In genomic region chr7:114923403-114923713, GRCh38 we compare ENCODE assay signal across 8 cellular contexts. TPM values are rescaled to one million over a fixed set of nuclear protein-coding genes. Genes with fewer than 3 reads are reported as not detected.
A peak's percentile ranks its signal among the peaks of the same experiment; 100 is the strongest.
DNase-seq lines count a peak whose midpoint lies in the region; ATAC-seq and TF ChIP-seq lines count a peak whose summit lies in the region.

No MANE protein-coding gene starts in this region.

- H3K9me3 ChIP-seq in thoracic aorta = no peaks in the 10 kb centered on the region

- peak overlapping the region; percentile 92 for H3K4me3 ChIP-seq in thoracic aorta

- no peak for ATAC-seq in activated CD8-positive, alpha-beta memory T cell treated with anti-CD3 and anti-CD28 coated beads, Interleukin-2, amount 10 ng/mL, durations not matched to agents 7 days and 5 days
- ATAC-seq in activated naive CD8-positive, alpha-beta T cell treated with anti-CD3 and anti-CD28 coated beads, Interleukin-2, amount 10 ng/mL, durations not matched to agents 7 days and 5 days (ENCODE audit: low read depth) = no peak
- ATAC-seq in thoracic aorta (ENCODE audit: insufficient number of reproducible peaks, low FRiP score, low read depth) (no peak), HG03565 (IDR thresholded peaks at IDR 0.05; ENCODE audit: unreplicated experiment) (no peak)

- H3K4me1 ChIP-seq in thoracic aorta (ENCODE audit: control insufficient read depth in 1 of 2, low read depth in 2 of 2) = peaks cover 24 to 27% of the 10 kb centered on the region in 2 donors

- peaks cover 45% of the 10 kb centered on the region for H3K4me1 Mint-ChIP-seq in activated CD8-positive, alpha-beta memory T cell treated with anti-CD3 and anti-CD28 coated beads, Interleukin-2, amount 10 ng/mL, durations not matched to agents 7 days and 5 days
- peaks cover 28% of the 10 kb centered on the region for H3K4me1 Mint-ChIP-seq in activated naive CD8-positive, alpha-beta T cell treated with anti-CD3 and anti-CD28 coated beads, Interleukin-2, amount 10 ng/mL, durations not matched to agents 7 days and 5 days

- no peak for DNase-seq in activated CD8-positive, alpha-beta memory T cell treated with anti-CD3 and anti-CD28 coated beads, Interleukin-2, amount 10 ng/mL, durations not matched to agents 7 days and 5 days
- no peak for DNase-seq in activated CD8-positive, alpha-beta memory T cell treated with anti-CD3 and anti-CD28 coated beads, Interleukin-2, amount 50 U/mL, for 4 hours
- no peak for DNase-seq in activated naive CD8-positive, alpha-beta T cell treated with anti-CD3 and anti-CD28 coated beads, Interleukin-2, amount 10 ng/mL, durations not matched to agents 7 days and 5 days
- DNase-seq in kidney glomerular epithelial cell (lab: John Stamatoyannopoulos, UW) = peak; percentile 30
- DNase-seq in thoracic aorta (ENCODE audit: low spot score) = no peak
- DNase-seq in stimulated activated CD4-positive, alpha-beta T cell treated with anti-CD3 and anti-CD28 coated beads, Interleukin-15, amount 100 ng/mL, for 24 hours = no peak
- DNase-seq in activated gamma-delta T cell (lab: John Stamatoyannopoulos, UW) = no peak

- CTCF ChIA-PET in activated CD8-positive, alpha-beta memory T cell treated with anti-CD3 and anti-CD28 coated beads, Interleukin-2, amount 10 ng/mL, durations not matched to agents 7 days and 5 days (lab: Charles Lee) = interaction anchor here (1.0 to 2.1 kb wide), 4 partner anchors 9 to 86 kb away, joined by 3 to 7 read pairs (median 4); no protein-coding TSS in a partner anchor

- H3K36me3 ChIP-seq in thoracic aorta = no peaks in the 10 kb centered on the region

- H3K27me3 Mint-ChIP-seq in activated CD8-positive, alpha-beta memory T cell treated with anti-CD3 and anti-CD28 coated beads, Interleukin-2, amount 10 ng/mL, durations not matched to agents 7 days and 5 days = no peaks in the 10 kb centered on the region
- no peaks in the 10 kb centered on the region for H3K27me3 Mint-ChIP-seq in activated naive CD8-positive, alpha-beta T cell treated with anti-CD3 and anti-CD28 coated beads, Interleukin-2, amount 10 ng/mL, durations not matched to agents 7 days and 5 days

- peaks cover 20% of the 10 kb centered on the region for H3K36me3 Mint-ChIP-seq in activated CD8-positive, alpha-beta memory T cell treated with anti-CD3 and anti-CD28 coated beads, Interleukin-2, amount 10 ng/mL, durations not matched to agents 7 days and 5 days
- H3K36me3 Mint-ChIP-seq in activated naive CD8-positive, alpha-beta T cell treated with anti-CD3 and anti-CD28 coated beads, Interleukin-2, amount 10 ng/mL, durations not matched to agents 7 days and 5 days = peaks cover 11% of the 10 kb centered on the region

- H3K27ac Mint-ChIP-seq in activated CD8-positive, alpha-beta memory T cell treated with anti-CD3 and anti-CD28 coated beads, Interleukin-2, amount 10 ng/mL, durations not matched to agents 7 days and 5 days = peak overlapping the region; percentile 96
- H3K27ac Mint-ChIP-seq in activated naive CD8-positive, alpha-beta T cell treated with anti-CD3 and anti-CD28 coated beads, Interleukin-2, amount 10 ng/mL, durations not matched to agents 7 days and 5 days = peak overlapping the region; percentile 96

- POLR2A ChIA-PET in activated naive CD8-positive, alpha-beta T cell treated with anti-CD3 and anti-CD28 coated beads, Interleukin-2, amount 10 ng/mL, durations not matched to agents 7 days and 5 days (lab: Charles Lee) = interaction anchor here (0.7 to 4.3 kb wide), 7 partner anchors 8 to 85 kb away, joined by 3 to 54 read pairs (median 4); no protein-coding TSS in a partner anchor

- TF ChIP-seq CTCF in thoracic aorta (IDR thresholded peaks at IDR 0.05) = no peak

- no peaks in the 10 kb centered on the region for H3K27me3 ChIP-seq in thoracic aorta (replicated peaks; ENCODE audit: insufficient read depth)

- H3K9me3 Mint-ChIP-seq in activated CD8-positive, alpha-beta memory T cell treated with anti-CD3 and anti-CD28 coated beads, Interleukin-2, amount 10 ng/mL, durations not matched to agents 7 days and 5 days (ENCODE audit: low read depth) = no peaks in the 10 kb centered on the region
- no peaks in the 10 kb centered on the region for H3K9me3 Mint-ChIP-seq in activated naive CD8-positive, alpha-beta T cell treated with anti-CD3 and anti-CD28 coated beads, Interleukin-2, amount 10 ng/mL, durations not matched to agents 7 days and 5 days

- peak overlapping the region; percentile 85 for H3K4me3 Mint-ChIP-seq in activated CD8-positive, alpha-beta memory T cell treated with anti-CD3 and anti-CD28 coated beads, Interleukin-2, amount 10 ng/mL, durations not matched to agents 7 days and 5 days
- peak overlapping the region; percentile 98 for H3K4me3 Mint-ChIP-seq in activated naive CD8-positive, alpha-beta T cell treated with anti-CD3 and anti-CD28 coated beads, Interleukin-2, amount 10 ng/mL, durations not matched to agents 7 days and 5 days

- H3K27ac ChIP-seq in thoracic aorta = peak overlapping the region; percentile 40 to 86

RNA-seq across cellular contexts. Expression of gene MDFIC, which starts 1.5 kb away (rescaled TPM):
- 10 to 100 TPM; 58.0 to 84.1 TPM for total RNA-seq in activated CD8-positive, alpha-beta memory T cell treated with anti-CD3 and anti-CD28 coated beads, Interleukin-2, amount 10 ng/mL, durations not matched to agents 7 days and 5 days
- total RNA-seq in activated naive CD8-positive, alpha-beta T cell treated with anti-CD3 and anti-CD28 coated beads, Interleukin-2, amount 10 ng/mL, durations not matched to agents 7 days and 5 days = 10 to 100 TPM; 50.8 to 57.0 TPM
- total RNA-seq in thoracic aorta = 10 to 100 TPM; 22.9 to 29.3 TPM
